Comparison of ENCODE assay signal across 18 cellular contexts in the genomic region with DNA sequence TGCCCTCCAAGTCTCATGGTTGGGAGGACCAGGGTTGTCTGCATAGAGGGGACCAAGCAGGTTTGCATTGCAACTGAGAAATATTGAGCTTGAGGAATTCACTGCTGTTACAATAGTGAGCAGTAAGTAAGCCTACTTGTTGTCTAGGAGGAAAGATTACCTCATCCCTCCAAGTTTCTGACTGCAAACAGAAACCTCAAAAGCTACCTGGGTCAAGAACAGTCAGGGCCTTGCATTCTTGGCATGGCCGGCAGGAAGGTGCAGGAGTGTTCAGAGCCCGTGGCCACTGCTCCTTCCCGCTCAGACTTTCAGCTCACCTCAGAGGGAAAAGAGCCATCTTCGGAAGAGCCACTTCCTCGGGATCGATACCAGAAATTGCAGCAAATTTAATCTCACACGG. TPM values are rescaled to one million over a fixed set of nuclear protein-coding genes. Genes with fewer than 3 reads are reported as not detected.
DNase-seq lines count a peak whose midpoint lies in the region; ATAC-seq, FAIRE-seq and TF ChIP-seq lines count a peak whose summit lies in the region.
"Had no signal": no experiment of that assay in that cellular context is flagged by ENCODE, and none has a peak within 500 bp of the region (broad histone marks: within the 10 kb centered on the region; RNA-seq: fewer than 3 reads in every experiment).

No MANE protein-coding gene starts in this region.

- H3K4me3 ChIP-seq in SK-N-SH (ENCODE audit: low read depth in 2 of 2, low read length in 1 of 2) (no peak overlapping the region), H1 (ENCODE audit: extremely low read depth in 1 of 4, insufficient read depth in 2 of 4, low read depth in 3 of 4, low read length in 4 of 4) (no peak overlapping the region), neural progenitor cell (no peak overlapping the region)
- H3K4me3 ChIP-seq: HAP-1 had no signal

- TF ChIP-seq CTCF in SK-N-SH (IDR thresholded peaks at IDR 0.05) (no peak), H1 (IDR thresholded peaks at IDR 0.05; ENCODE audit: control extremely low read depth in 1 of 3, insufficient read depth in 1 of 3, low read depth in 1 of 3, low read length in 3 of 3) (no peak), neural progenitor cell (IDR thresholded peaks at IDR 0.05) (no peak)

- no peak for ATAC-seq in SK-N-SH treated with all-trans-retinoic acid at 6 μM for 48 hours
- ATAC-seq: CD8-positive, alpha-beta T cell had no signal

- no peaks in the 10 kb centered on the region for H3K36me3 Mint-ChIP-seq in neural progenitor cell
- H3K36me3 Mint-ChIP-seq: CD14-positive monocyte; CD8-positive, alpha-beta T cell had no signal

- H3K9me3 ChIP-seq in SK-N-SH (no peaks in the 10 kb centered on the region), H1 (ENCODE audit: insufficient read depth in 2 of 2, low read depth in 1 of 2, low read length in 1 of 2) (peaks cover 0 to 10% of the 10 kb centered on the region in 2 experiments; a peak in 2 of 4 replicates), neural progenitor cell (ENCODE audit: low read depth) (peaks cover 12% of the 10 kb centered on the region)
- H3K9me3 ChIP-seq: HAP-1 had no signal

- H3K4ac ChIP-seq in H1 (replicated peaks; ENCODE audit: insufficient read length, low read depth, low read length): no peak overlapping the region

- peaks cover 15% of the 10 kb centered on the region for H3K9me3 Mint-ChIP-seq in neural progenitor cell
- H3K9me3 Mint-ChIP-seq: CD8-positive, alpha-beta T cell had no signal

- no peak overlapping the region for H4K5ac ChIP-seq in H1 (ENCODE audit: insufficient read length, low read depth, low read length)

- peaks cover 10% of the 10 kb centered on the region for H3K4me1 Mint-ChIP-seq in neural progenitor cell
- H3K4me1 Mint-ChIP-seq: CD14-positive monocyte had no signal

- H2BK20ac ChIP-seq in H1 (ENCODE audit: low read length): no peak overlapping the region

- H3K4me2 ChIP-seq in SK-N-SH (no peak overlapping the region), H1 (ENCODE audit: insufficient read depth in 1 of 2, low read depth in 2 of 2, low read length in 2 of 2) (no peak overlapping the region), neural progenitor cell (no peak overlapping the region)

- H3K4me3 Mint-ChIP-seq in neural progenitor cell: peak overlapping the region; percentile 54
- H3K4me3 Mint-ChIP-seq: CD14-positive monocyte; CD8-positive, alpha-beta T cell had no signal

- H3K79me2 ChIP-seq in SK-N-SH (ENCODE audit: insufficient read depth) (no peaks in the 10 kb centered on the region), H1 (ENCODE audit: control insufficient read depth in 1 of 2, insufficient read depth in 2 of 2, low read length in 2 of 2) (no peaks in the 10 kb centered on the region), neural progenitor cell (ENCODE audit: low read depth) (no peaks in the 10 kb centered on the region)

- CTCF ChIA-PET in SK-N-SH (lab: Yijun Ruan, JAX) (interaction anchor here (1.0 kb wide), 1 partner anchor 20 kb away, joined by 3 read pairs; no protein-coding TSS in a partner anchor), H1 (lab: Charles Lee; ENCODE audit: partially characterized antibody) (no interaction called here)

- H3K18ac ChIP-seq in H1 (ENCODE audit: extremely low read depth, low read length): no peak overlapping the region

- H3K9ac ChIP-seq in SK-N-SH (no peak overlapping the region), H1 (replicated peaks in 1 of 4; ENCODE audit: extremely low read depth in 1 of 4, low read depth in 3 of 4, low read length in 3 of 4) (no peak overlapping the region), neural progenitor cell (no peak overlapping the region)

- H3K4me1 ChIP-seq in SK-N-SH (ENCODE audit: control insufficient read depth in 1 of 2, insufficient read depth in 2 of 2, low read depth in 1 of 2, low read length in 1 of 2) (no peaks in the 10 kb centered on the region), H1 (replicated peaks in 1 of 4; ENCODE audit: control insufficient read depth in 3 of 4, insufficient read depth in 4 of 4, low read length in 3 of 4) (no peaks in the 10 kb centered on the region), neural progenitor cell (peaks cover 7% of the 10 kb centered on the region)
- H3K4me1 ChIP-seq: HAP-1 had no signal

- POLR2A ChIA-PET in SK-N-SH (lab: Yijun Ruan, JAX): no interaction called here
- POLR2A ChIA-PET in H1 (lab: Charles Lee; ENCODE audit: partially characterized antibody): interaction anchor here (1.0 kb wide), 1 partner anchor 41 kb away, joined by 3 read pairs; no protein-coding TSS in a partner anchor

- H3K14ac ChIP-seq in H1 (ENCODE audit: insufficient read length): no peak overlapping the region

- no peak for TF ChIP-seq POLR2A in H1 (IDR thresholded peaks at IDR 0.05; ENCODE audit: control extremely low read depth in 1 of 2, low read depth in 2 of 2, low read length in 2 of 2)

- H3F3A ChIP-seq in SK-N-SH (replicated peaks; ENCODE audit: insufficient read depth) (no peaks in the 10 kb centered on the region), neural progenitor cell (ENCODE audit: low read depth) (peaks cover 5% of the 10 kb centered on the region)

- H2BK15ac ChIP-seq in H1 (ENCODE audit: low read length): no peak overlapping the region

- H3K36me3 ChIP-seq in SK-N-SH (replicated peaks in 1 of 2; ENCODE audit: control insufficient read depth in 1 of 2, insufficient read depth in 2 of 2, low read length in 1 of 2) (no peaks in the 10 kb centered on the region), H1 (ENCODE audit: control insufficient read depth in 2 of 4, insufficient read depth in 4 of 4, low read length in 3 of 4) (no peaks in the 10 kb centered on the region), neural progenitor cell (no peaks in the 10 kb centered on the region)
- H3K36me3 ChIP-seq: HAP-1 had no signal

- H3K27me3 ChIP-seq in SK-N-SH (ENCODE audit: insufficient read depth) (no peaks in the 10 kb centered on the region; the same call in 1 of the 2 replicates), H1 (replicated peaks in 1 of 4; ENCODE audit: control insufficient read depth in 3 of 4, extremely low read depth in 1 of 4, insufficient read depth in 3 of 4, low read length in 3 of 4) (no peaks in the 10 kb centered on the region), neural progenitor cell (no peaks in the 10 kb centered on the region)

- no peak overlapping the region for H3K56ac ChIP-seq in H1 (replicated peaks; ENCODE audit: insufficient read length, low read depth, low read length)

- H3K23me2 ChIP-seq in H1 (ENCODE audit: low read depth, low read length): no peaks in the 10 kb centered on the region

- TF ChIP-seq RAD21 in SK-N-SH (IDR thresholded peaks at IDR 0.05; ENCODE audit: low read length) (no peak), H1 (IDR thresholded peaks at IDR 0.05 in 1 of 2, conservative IDR thresholded peaks at IDR 0.05 in 1 of 2; ENCODE audit: low read depth in 2 of 2, low read length in 2 of 2) (no peak)

- H2BK5ac ChIP-seq in H1 (ENCODE audit: low read depth, low read length): no peak overlapping the region

- WGBS in SK-N-SH (ENCODE audit: low lambda C conversion rate): 8% methylated on average over 7 of the region's 7 CpGs
- WGBS in H1 (ENCODE audit: extremely low coverage in 1 of 2, insufficient coverage in 1 of 2, insufficient read length in 1 of 2, insufficient replicate concordance in 2 of 2, low coverage in 1 of 2, low lambda C conversion rate in 2 of 2, missing lambda C conversion rate in 1 of 2), 2 experiments: 85% methylated on average over 7 of the region's 7 CpGs; no CpG with 5 or more reads in 1 of the 2 experiments

- H2AFZ ChIP-seq in SK-N-SH (ENCODE audit: low read depth): peak overlapping the region; percentile 22; the same call in 1 of the 2 replicates
- H2AFZ ChIP-seq in H1 (ENCODE audit: low read length): 0 out of 2 replicates have a peak overlapping the region, but pooled peaks have one; percentile 51
- no peak overlapping the region for H2AFZ ChIP-seq in neural progenitor cell (replicated peaks)

- no peaks in the 10 kb centered on the region for H3K9me2 ChIP-seq in SK-N-SH

- H3K27me3 Mint-ChIP-seq in neural progenitor cell (ENCODE audit: insufficient read depth, low read depth): peaks cover 6% of the 10 kb centered on the region

- no peak overlapping the region for H2AK5ac ChIP-seq in H1 (ENCODE audit: low read depth, low read length)

- no peaks in the 10 kb centered on the region for H4K20me1 ChIP-seq in SK-N-SH (ENCODE audit: insufficient read depth)
- H4K20me1 ChIP-seq in H1 (replicated peaks in 1 of 2; ENCODE audit: control insufficient read depth in 1 of 2, insufficient read depth in 2 of 2, low read length in 2 of 2): no peaks in the 10 kb centered on the region
- no peaks in the 10 kb centered on the region for H4K20me1 ChIP-seq in neural progenitor cell (ENCODE audit: low read depth)

- no peak overlapping the region for H4K8ac ChIP-seq in H1 (ENCODE audit: extremely low read depth, insufficient read depth, low read length)

- no peak overlapping the region for H2BK120ac ChIP-seq in H1 (replicated peaks; ENCODE audit: low read depth, low read length)

- DNase-seq in SK-N-SH: no peak
- DNase-seq in H1 (ENCODE audit: low read depth in 1 of 2, low spot score in 2 of 2): no peak
- DNase-seq in neural progenitor cell (ENCODE audit: low spot score): no peak
- no peak for DNase-seq in NCI-H1105 treated with DMSO at 0.1 percent for 48 hours (lab: John Stamatoyannopoulos, UW)
- no peak for DNase-seq in SKM-1 treated with dmso at 0.1 percent for 144 hours (lab: John Stamatoyannopoulos, UW; ENCODE audit: unreplicated experiment)
- DNase-seq in iPS-NIHi11 (ENCODE audit: low spot score): no peak
- DNase-seq: CD8-positive, alpha-beta T cell; COR-L47; DMS153; DND-41; GDM1; GOT3 had no signal

- no peaks in the 10 kb centered on the region for H3K79me1 ChIP-seq in H1 (ENCODE audit: low read depth, low read length)

- no peak overlapping the region for H3K23ac ChIP-seq in H1 (ENCODE audit: insufficient read length)

- H2BK12ac ChIP-seq in H1 (ENCODE audit: low read depth, low read length): no peak overlapping the region

- TF ChIP-seq EP300 in SK-N-SH (IDR thresholded peaks at IDR 0.05; ENCODE audit: borderline replicate concordance in 1 of 2, low read depth in 1 of 2, low read length in 1 of 2) (no peak), H1 (IDR thresholded peaks at IDR 0.05; ENCODE audit: borderline replicate concordance in 1 of 2, low read depth in 2 of 2, low read length in 2 of 2) (no peak)

- FAIRE-seq in H1 (lab: Jason Lieb, UNC): no peak
- FAIRE-seq: D721Med, GM12892 had no signal

- no peak overlapping the region for H3K27ac ChIP-seq in SK-N-SH (ENCODE audit: low read depth in 2 of 2, low read length in 1 of 2)
- H3K27ac ChIP-seq in H1 (ENCODE audit: low read depth, low read length): no peak overlapping the region
- H3K27ac ChIP-seq in neural progenitor cell: no peak overlapping the region
- H3K27ac ChIP-seq: 22Rv1 had no signal

- H4K91ac ChIP-seq in H1 (replicated peaks; ENCODE audit: insufficient read length, low read length): no peak overlapping the region

- H3K27ac Mint-ChIP-seq in neural progenitor cell: no peak overlapping the region
- H3K27ac Mint-ChIP-seq: CD14-positive monocyte; CD8-positive, alpha-beta T cell had no signal

RNA-seq across cellular contexts. Expression of gene DOK5, which starts 46.0 kb away (rescaled TPM):
- polyA plus RNA-seq in SK-N-SH (2012; rRNA removed) (12.3 and 12.4 TPM in 2 replicates), H1 (2011; rRNA removed) (7.8 and 8.9 TPM in 2 replicates)
- 13.5 and 13.9 TPM in 2 replicates for polyA plus RNA-seq in SK-N-SH (2012; cell fraction: cytosol; rRNA removed)
- polyA plus RNA-seq in SK-N-SH (2012; cell fraction: nucleus; rRNA removed): 8.9 and 11.0 TPM in 2 replicates
- 13.0 and 15.0 TPM in 2 replicates for total RNA-seq in H1 (2021; fragmentation: NEBNext Ultra II Directional; extraction: Animal tissue kit (Norgen Biotek cat#: 25700))
- 8.8 TPM for polyA plus RNA-seq in H1 (2011; cell fraction: cytosol; rRNA removed)
- polyA plus RNA-seq in H1 (2011; cell fraction: nucleus; rRNA removed): 4.4 TPM
- polyA plus RNA-seq in H1 (2012, experiment 1 of 2): 12.6 to 14.3 TPM (median 13.6 TPM) in 4 replicates
- polyA plus RNA-seq in H1 (2012, experiment 2 of 2): 17.2 TPM
- 7.5 TPM for polyA plus RNA-seq in H1 (2013, experiment 1 of 2)
- 7.0 TPM for polyA plus RNA-seq in H1 (2013, experiment 2 of 2)
- 9.9 and 10.8 TPM in 2 replicates for polyA minus RNA-seq in H1 (2011; rRNA and poly(A)+ RNA removed)
- 3.8 TPM for polyA minus RNA-seq in H1 (2011; cell fraction: cytosol; rRNA and poly(A)+ RNA removed)
- 6.2 TPM for polyA minus RNA-seq in H1 (2011; cell fraction: nucleus; rRNA and poly(A)+ RNA removed)
- total RNA-seq in neural progenitor cell (ENCODE audit: low replicate concordance): 3.0 and 3.1 TPM in 2 replicates
- total RNA-seq: CD8-positive, alpha-beta T cell had no signal
- polyA plus RNA-seq: CD14-positive monocyte had no signal
